In the genomic region with DNA sequence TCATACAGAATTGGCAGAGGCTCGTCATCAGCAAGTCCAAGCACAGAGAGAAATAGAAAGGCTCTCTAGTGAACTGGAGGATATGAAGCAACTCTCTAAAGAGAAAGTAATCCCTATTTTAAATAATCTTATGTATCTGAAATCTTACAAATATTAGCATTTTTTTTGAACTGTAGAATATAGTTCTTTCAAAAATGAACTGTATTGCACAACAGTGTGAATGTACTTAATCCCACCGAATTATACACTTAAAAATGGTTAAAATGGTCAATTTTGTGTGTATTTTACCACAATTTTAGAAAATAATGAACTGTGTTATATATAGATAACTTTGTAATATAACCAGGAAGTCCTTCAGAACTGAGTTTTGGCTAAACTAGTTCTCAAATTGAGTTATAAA, we compare ENCODE assay signal across 26 cellular contexts.
"Had no signal": no experiment of that assay in that cellular context is flagged by ENCODE, and none has a peak within 500 bp of the region (broad histone marks: within the 10 kb centered on the region; RNA-seq: fewer than 3 reads in every experiment).

No MANE protein-coding gene starts in this region.

- H3K4me3 ChIP-seq: stomach, suprapubic skin, testis, thoracic aorta, thyroid gland, tibial artery, tibial nerve, transverse colon, upper lobe of left lung, uterus, vagina had no signal

- H3K27me3 ChIP-seq: stomach, suprapubic skin, testis, thyroid gland, tibial artery, tibial nerve, transverse colon, upper lobe of left lung, uterus, vagina had no signal

- H3K27ac ChIP-seq: stomach, suprapubic skin, testis, thoracic aorta, thyroid gland, tibial artery, transverse colon, upper lobe of left lung, uterus, vagina had no signal

- H3K4me1 ChIP-seq: suprapubic skin, testis, thyroid gland, transverse colon, upper lobe of left lung, uterus, vagina had no signal

- FAIRE-seq: urothelium cell line had no signal

- ATAC-seq: stimulated activated effector memory CD8-positive, alpha-beta T cell treated with anti-CD3 and anti-CD28 coated beads, Interleukin-12 subunit alpha, Interleukin-12 subunit beta, amount 100 ng/mL, for 72 hours; stimulated activated memory B cell treated with anti-CD40 and anti-IgM and Interleukin-4, amounts not matched to agents 10 μg/mL and 1 μg/mL and 100 μg/mL, for 72 hours; stimulated activated naive B cell treated with anti-CD40 and anti-IgM and Interleukin-4, amounts not matched to agents 10 μg/mL and 1 μg/mL and 100 μg/mL, for 72 hours; stimulated activated naive CD8-positive, alpha-beta T cell treated with anti-CD3 and anti-CD28 coated beads, Interleukin-15, amount 100 ng/mL, for 72 hours; stimulated activated naive CD8-positive, alpha-beta T cell treated with anti-CD3 and anti-CD28 coated beads, Interleukin-15, Interleukin-2, amounts not matched to agents 100 U/mL and 50 U/mL, for 24 hours had no signal

- DNase-seq: stimulated activated CD4-positive, alpha-beta T cell treated with anti-CD3 and anti-CD28 coated beads, Interleukin-2, amount 100 ng/mL, for 48 hours; stimulated activated CD4-positive, alpha-beta T cell treated with anti-CD3 and anti-CD28 coated beads, Interleukin-4, amount 100 ng/mL, for 1 hour; stimulated activated CD4-positive, alpha-beta T cell treated with anti-CD3 and anti-CD28 coated beads, Interleukin-4, amount 100 ng/mL, for 24 hours; stimulated activated CD4-positive, alpha-beta T cell treated with anti-CD3 and anti-CD28 coated beads, Interleukin-4, amount 100 ng/mL, for 4 hours; stimulated activated CD8-positive, alpha-beta memory T cell treated with anti-CD3 and anti-CD28 coated beads, Interleukin-4, amount 100 ng/mL, for 48 hours; stimulated activated naive B cell treated with anti-CD40 and anti-IgM and Interleukin-4, amounts not matched to agents 10 μg/mL and 1 μg/mL and 100 μg/mL, for 72 hours; stimulated activated naive CD4-positive, alpha-beta T cell; stimulated activated naive CD4-positive, alpha-beta T cell treated with Interleukin-2 at 50 U/mL for 16 hours; stimulated activated naive CD8-positive, alpha-beta T cell treated with anti-CD3 and anti-CD28 coated beads, Interleukin-15, amount 100 ng/mL, for 72 hours; stimulated activated naive CD8-positive, alpha-beta T cell treated with anti-CD3 and anti-CD28 coated beads, Interleukin-15, Interleukin-2, amounts not matched to agents 100 U/mL and 50 U/mL, for 24 hours; stomach; substantia nigra; testis; thyroid gland; tibial artery; transverse colon; trophoblast cell; upper lobe of left lung; uterus had no signal

- H3K9me3 ChIP-seq: testis, thyroid gland, transverse colon, uterus, vagina had no signal

- H3K36me3 ChIP-seq: stomach, thyroid gland, upper lobe of left lung, uterus, vagina had no signal
